ENCODE assay signal across 8 cellular contexts in genomic region chr9:6645153-6646027, GRCh38. TPM values are rescaled to one million over a fixed set of nuclear protein-coding genes. Genes with fewer than 3 reads are reported as not detected.
A peak's percentile ranks its signal among the peaks of the same experiment; 100 is the strongest.
DNase-seq lines count a peak whose midpoint lies in the region; ATAC-seq lines count a peak whose summit lies in the region.

Gene GLDC (minus strand): TSS chr9:6645729. CDS start chr9:6645499, 230 bp downstream.

- peak within 1 kb of the TSS; percentile 77 for H3K9ac ChIP-seq in HUES64 (ENCODE audit: low read depth, low read length)

- ATAC-seq in GM21447 (IDR thresholded peaks at IDR 0.05; ENCODE audit: unreplicated experiment) = peak; percentile 93

- peaks cover 12% of the 10 kb centered on the region for H3K27me3 ChIP-seq in HUES64 (ENCODE audit: insufficient read depth, low read length)

- H3K27ac ChIP-seq in HUES64 (ENCODE audit: low read depth, low read length) = no peak within 1 kb of the TSS

- peaks cover 20% of the 10 kb centered on the region; the same call in 1 of the 2 replicates for H3K4me1 ChIP-seq in HUES64 (ENCODE audit: insufficient read depth, low read length)

- H3K9me3 ChIP-seq in HUES64 (ENCODE audit: insufficient read depth, low read depth, low read length) = no peaks in the 10 kb centered on the region

- under 1% methylated on average over 78 of the region's 79 CpGs for WGBS in HUES64

- peaks cover 19% of the 10 kb centered on the region; the same call in 1 of the 2 replicates for H3K36me3 ChIP-seq in HUES64 (ENCODE audit: insufficient read depth, low read length)

- DNase-seq in Daoy (ENCODE audit: low read depth) = peak; percentile 96
- peak in 3 of 5 donors; percentile 19 to 32 (median 21) for DNase-seq in T-helper 1 cell
- DNase-seq in central memory CD4-positive, alpha-beta T cell = peak; percentile 24
- DNase-seq in kidney tubule cell (ENCODE audit: low spot score) = peak; percentile 97
- DNase-seq in stimulated activated CD4-positive, alpha-beta T cell treated with anti-CD3 and anti-CD28 coated beads, Interleukin-1b, Interleukin-23, amount 100 ng/mL, for 4 hours (ENCODE audit: low read depth in 2 of 2) = peak; percentile 19 to 22
- no peak for DNase-seq in Kasumi-1 (lab: John Stamatoyannopoulos, UW)

- peak within 1 kb of the TSS; percentile 81 for H3K4me3 ChIP-seq in HUES64 (ENCODE audit: low read length)

RNA-seq across cellular contexts. Expression of gene GLDC, which starts in this region (rescaled TPM):
- total RNA-seq in Daoy (2014; rRNA removed; shearing (Covaris generic)) = 4.6 and 16.3 TPM in 2 replicates
- polyA plus RNA-seq in HUES64 (2013, experiment 1 of 2) = 62.4 TPM
- 60.3 TPM for polyA plus RNA-seq in HUES64 (2013, experiment 2 of 2)

Comparison
In these comparisons a context has a peak if more than half of its experiments do, and no peak if none do; other contexts are left out.
1. DNase-seq: peak in Daoy (single experiment), T-helper 1 cell (3 of 5), central memory CD4-positive, alpha-beta T cell (single experiment), kidney tubule cell (single experiment) and stimulated activated CD4-positive, alpha-beta T cell treated with anti-CD3 and anti-CD28 coated beads, Interleukin-1b, Interleukin-23, amount 100 ng/mL, for 4 hours (2 of 2); none in Kasumi-1 (0 of 2).